In genomic region chr6:99613398-99613704, GRCh38 we compare ENCODE assay signal across 8 cellular contexts. TPM values are rescaled to one million over a fixed set of nuclear protein-coding genes. Genes with fewer than 3 reads are reported as not detected.
DNase-seq lines count a peak whose midpoint lies in the region; ATAC-seq and TF ChIP-seq lines count a peak whose summit lies in the region.

No MANE protein-coding gene starts in this region.

- POLR2A ChIA-PET in IMR-90 (lab: Charles Lee; ENCODE audit: unreplicated experiment), result no interaction called here

- H3K9me3 ChIP-seq in IMR-90 (ENCODE audit: control insufficient read depth, insufficient read depth, low read length), result peaks cover 13% of the 10 kb centered on the region

- no peak overlapping the region for H3K56ac ChIP-seq in IMR-90 (ENCODE audit: extremely low read depth, insufficient read depth, low read length)

- H2AFZ ChIP-seq in IMR-90 (replicated peaks; ENCODE audit: low read length, poor library complexity), result peak overlapping the region; percentile 81

- H3K27ac Mint-ChIP-seq in activated T-helper 17 cell treated with anti-CD3 and anti-CD28 coated beads, Interleukin-2, amount 50 U/mL, for 72 hours, result no peak overlapping the region

- no TSS peak for BruUV-seq in IMR-90 (replicated peaks; lab: Mats Ljungman, UMichigan)

- dilution Hi-C loops in IMR-90 (cut with HindIII; ENCODE audit: low sequenced_read_pairs, unreplicated experiment), result no loop called here

- no peaks in the 10 kb centered on the region for H3K4me1 ChIP-seq in IMR-90 (ENCODE audit: control insufficient read depth, insufficient read depth, low read length)

- peaks cover 15% of the 10 kb centered on the region for H3K4me1 Mint-ChIP-seq in activated T-helper 17 cell treated with anti-CD3 and anti-CD28 coated beads, Interleukin-2, amount 50 U/mL, for 72 hours

- CTCF ChIA-PET in IMR-90 (lab: Yijun Ruan, JAX), result no interaction called here

- no peaks in the 10 kb centered on the region for H4K20me1 ChIP-seq in IMR-90 (ENCODE audit: insufficient read depth, low read length)

- H4K8ac ChIP-seq in IMR-90 (ENCODE audit: low read depth in 2 of 2, low read length in 2 of 2), result no peak overlapping the region

- no peak overlapping the region for H2BK20ac ChIP-seq in IMR-90 (ENCODE audit: low read depth, low read length)

- H4K5ac ChIP-seq in IMR-90 (ENCODE audit: low read depth, low read length), result no peak overlapping the region

- no peaks in the 10 kb centered on the region for H3K79me1 ChIP-seq in IMR-90 (ENCODE audit: low read depth in 1 of 2, low read length in 2 of 2)

- H3K9me3 Mint-ChIP-seq in activated T-helper 17 cell treated with anti-CD3 and anti-CD28 coated beads, Interleukin-2, amount 50 U/mL, for 72 hours, result no peaks in the 10 kb centered on the region

- H3K27me3 Mint-ChIP-seq in activated T-helper 17 cell treated with anti-CD3 and anti-CD28 coated beads, Interleukin-2, amount 50 U/mL, for 72 hours, result peaks cover 69% of the 10 kb centered on the region

- TF ChIP-seq POLR2A in IMR-90 (IDR thresholded peaks at IDR 0.05; ENCODE audit: low read depth, low read length), result no peak

- no peak overlapping the region for H3K4me3 Mint-ChIP-seq in activated T-helper 17 cell treated with anti-CD3 and anti-CD28 coated beads, Interleukin-2, amount 50 U/mL, for 72 hours

- DNase-seq in NCI-H2227 (lab: John Stamatoyannopoulos, UW; ENCODE audit: unreplicated experiment) (peak; percentile 70), NCI-H2227 treated with DMSO at 0.1 percent for 48 hours (lab: John Stamatoyannopoulos, UW) (no peak), IMR-90 (peak; percentile 18), GM19240 (ENCODE audit: insufficient read length, low spot score) (no peak)
- DNase-seq in stimulated activated CD4-positive, alpha-beta T cell treated with anti-CD3 and anti-CD28 coated beads, Interleukin-4, amount 100 ng/mL, for 4 hours, result peak; percentile 37 to 48

- H2AK9ac ChIP-seq in IMR-90 (replicated peaks; ENCODE audit: low read depth, low read length, poor library complexity), result no peak overlapping the region

- TF ChIP-seq RAD21 in IMR-90 (IDR thresholded peaks at IDR 0.05; ENCODE audit: low read length), result no peak

- H2BK120ac ChIP-seq in IMR-90 (ENCODE audit: low read depth, low read length), result no peak overlapping the region

- peak overlapping the region; percentile 81; the same call in 1 of the 2 replicates for H3K4me2 ChIP-seq in IMR-90 (ENCODE audit: low read depth, low read length)

- no peak overlapping the region for H2BK15ac ChIP-seq in IMR-90 (ENCODE audit: low read depth, low read length)

- intact Hi-C loops in IMR-90 (cut with micrococcal nuclease), result no loop called here

- H3K27ac ChIP-seq in IMR-90 (ENCODE audit: insufficient read depth, low read length), result no peak overlapping the region

- H3K23ac ChIP-seq in IMR-90 (ENCODE audit: low read depth, low read length), result no peak overlapping the region

- no peak overlapping the region for H3K9ac ChIP-seq in IMR-90 (ENCODE audit: low read depth, low read length)

- H4K91ac ChIP-seq in IMR-90 (ENCODE audit: insufficient read depth, low read depth, low read length), result no peak overlapping the region

- peak; percentile 53 for ATAC-seq in GM21619 (IDR thresholded peaks at IDR 0.05; ENCODE audit: unreplicated experiment)
- peak; percentile 80 for ATAC-seq in IMR-90 (ENCODE audit: low read depth)
- ATAC-seq in activated T-helper 17 cell treated with anti-CD3 and anti-CD28 coated beads, Interleukin-2, amount 50 U/mL, for 72 hours (replicated peaks), result peak; percentile 54

- no peaks in the 10 kb centered on the region for H3K36me3 Mint-ChIP-seq in activated T-helper 17 cell treated with anti-CD3 and anti-CD28 coated beads, Interleukin-2, amount 50 U/mL, for 72 hours (ENCODE audit: low read depth)

- TF ChIP-seq CTCF in IMR-90 (conservative IDR thresholded peaks at IDR 0.05; ENCODE audit: low read depth, low read length), result peak; percentile 35

- peaks cover 77% of the 10 kb centered on the region for H3K27me3 ChIP-seq in IMR-90 (ENCODE audit: control insufficient read depth, insufficient read depth, low read length)

- H3K9me1 ChIP-seq in IMR-90 (ENCODE audit: insufficient read depth, low read length), result peaks cover 3% of the 10 kb centered on the region; the same call in 1 of the 2 replicates

- H3K18ac ChIP-seq in IMR-90 (ENCODE audit: low read depth, low read length), result no peak overlapping the region

- in situ Hi-C loops in IMR-90 (cut with MboI; ENCODE audit: low sequenced_read_pairs), result no loop called here

- H3K36me3 ChIP-seq in IMR-90 (ENCODE audit: control insufficient read depth, insufficient read depth, low read length), result no peaks in the 10 kb centered on the region

- peak overlapping the region; percentile 12 for H3K4me3 ChIP-seq in IMR-90 (ENCODE audit: insufficient read depth, low read depth, low read length)
- peak overlapping the region; percentile 17 for H3K4me3 ChIP-seq in iPS-11a (ENCODE audit: low read depth, low read length)

- H3K14ac ChIP-seq in IMR-90 (replicated peaks; ENCODE audit: low read depth, low read length), result no peak overlapping the region

- WGBS in IMR-90 (ENCODE audit: extremely low coverage in 2 of 2, insufficient read length in 1 of 2), 2 experiments, result 0% methylated on average over 14 of the region's 38 CpGs; no CpG with 5 or more reads in 1 of the 2 experiments

- no peak overlapping the region for H3K4ac ChIP-seq in IMR-90 (ENCODE audit: low read depth, low read length)

- H2BK5ac ChIP-seq in IMR-90 (ENCODE audit: low read depth, low read length, poor library complexity, severe bottlenecking), result no peak overlapping the region

- no peak overlapping the region for H2AK5ac ChIP-seq in IMR-90 (ENCODE audit: low read depth, low read length)

TF ChIP-seq in IMR-90, 13 proteins besides CTCF, POLR2A, EP300 and RAD21:
- TF ChIP-seq MAZ (IDR thresholded peaks at IDR 0.05; ENCODE audit: borderline replicate concordance, low read depth, low read length), result no peak
- TF ChIP-seq USF2 (IDR thresholded peaks at IDR 0.05; ENCODE audit: low read depth, low read length), result no peak
- TF ChIP-seq BHLHE40 (IDR thresholded peaks at IDR 0.05; ENCODE audit: low read depth, low read length), result no peak
- no peak for TF ChIP-seq MXI1 (IDR thresholded peaks at IDR 0.05; ENCODE audit: borderline replicate concordance, low read depth, low read length)
- TF ChIP-seq RCOR1 (IDR thresholded peaks at IDR 0.05; ENCODE audit: insufficient replicate concordance, low read length), result no peak
- no peak for TF ChIP-seq CEBPB (IDR thresholded peaks at IDR 0.05; ENCODE audit: low read depth, low read length)
- no peak for TF ChIP-seq FOS (IDR thresholded peaks at IDR 0.05; ENCODE audit: low read depth, low read length)
- TF ChIP-seq CHD1 (IDR thresholded peaks at IDR 0.05; ENCODE audit: low read depth, low read length), result no peak
- no peak for TF ChIP-seq NFE2L2 (IDR thresholded peaks at IDR 0.05; ENCODE audit: low read depth, low read length)
- TF ChIP-seq ELK1 (IDR thresholded peaks at IDR 0.05; ENCODE audit: borderline replicate concordance, low read depth, low read length), result no peak
- no peak for TF ChIP-seq MAFK (IDR thresholded peaks at IDR 0.05; ENCODE audit: low read depth, low read length)
- TF ChIP-seq RFX5 (IDR thresholded peaks at IDR 0.05; ENCODE audit: low read depth, low read length), result no peak

RNA-seq across cellular contexts. Expression of gene PRDM13, which starts 6.7 kb away (rescaled TPM):
- not detected in 2 replicates for total RNA-seq in IMR-90 (2012; rRNA removed)
- not detected in 2 replicates for polyA plus RNA-seq in IMR-90 (2012; rRNA removed)
- polyA plus RNA-seq in IMR-90 (2012; cell fraction: cytosol; rRNA removed), result not detected in 2 replicates
- polyA plus RNA-seq in IMR-90 (2012; cell fraction: nucleus; rRNA removed; ENCODE audit: low replicate concordance), result not detected in 2 replicates
- not detected for total RNA-seq in activated T-helper 17 cell treated with anti-CD3 and anti-CD28 coated beads, Interleukin-2, amount 50 U/mL, for 72 hours

RNA-seq across cellular contexts. Expression of gene CCNC, which starts 44.9 kb away (rescaled TPM):
- total RNA-seq in IMR-90 (2012; rRNA removed), result 95.7 and 127 TPM in 2 replicates
- 19.8 and 30.1 TPM in 2 replicates for polyA plus RNA-seq in IMR-90 (2012; rRNA removed)
- 5.4 and 10.6 TPM in 2 replicates for polyA plus RNA-seq in IMR-90 (2012; cell fraction: cytosol; rRNA removed)
- polyA plus RNA-seq in IMR-90 (2012; cell fraction: nucleus; rRNA removed; ENCODE audit: low replicate concordance), result 1.4 and 15.0 TPM in 2 replicates
- 10 to 100 TPM; 33.2 to 51.1 TPM for total RNA-seq in activated T-helper 17 cell treated with anti-CD3 and anti-CD28 coated beads, Interleukin-2, amount 50 U/mL, for 72 hours

Comparison
In these comparisons a context has a peak if more than half of its experiments do, and no peak if none do; other contexts are left out.
1. DNase-seq: peak in NCI-H2227 (single experiment), IMR-90 (single experiment) and stimulated activated CD4-positive, alpha-beta T cell treated with anti-CD3 and anti-CD28 coated beads, Interleukin-4, amount 100 ng/mL, for 4 hours (2 of 2); none in NCI-H2227 treated with DMSO at 0.1 percent for 48 hours (single experiment) and GM19240 (single experiment).
2. Peak in every context shown above with its lines, with median percentiles within 50 percentile points of each other: ATAC-seq.